Comparison of ENCODE assay signal across 16 cellular contexts in genomic region chr21:36703123-36703522, GRCh38. TPM values are rescaled to one million over a fixed set of nuclear protein-coding genes. Genes with fewer than 3 reads are reported as not detected.
"Had no signal": no experiment of that assay in that cellular context is flagged by ENCODE, and none has a peak within 500 bp of the region (broad histone marks: within the 10 kb centered on the region; RNA-seq: fewer than 3 reads in every experiment).

No MANE protein-coding gene starts in this region.

- H3K36me3 ChIP-seq: left ventricle myocardium inferior, neutrophil, suprapubic skin had no signal

- H3K27ac ChIP-seq: hepatocyte, left ventricle myocardium inferior, neutrophil, skin epidermis, suprapubic skin had no signal

- H3K9me3 ChIP-seq: left ventricle myocardium inferior, mucosa of descending colon, neutrophil, suprapubic skin had no signal

- H3K4me3 ChIP-seq: hepatocyte, left ventricle myocardium inferior, mucosa of descending colon, skin epidermis, suprapubic skin had no signal

- H3K4me2 ChIP-seq: hepatocyte had no signal

- ATAC-seq: activated CD4-positive, CD25-positive, alpha-beta regulatory T cell treated with anti-CD3 and anti-CD28 coated beads, Interleukin-2, amount 50 U/mL, for 24 hours; esophagus mucosa; mucosa of descending colon; naive thymus-derived CD8-positive, alpha-beta T cell had no signal

- DNase-seq: activated naive CD4-positive, alpha-beta T cell treated with anti-CD3 and anti-CD28 coated beads, Interleukin-2, amount 10 ng/mL, durations not matched to agents 7 days and 5 days; activated T-cell treated with anti-CD3 and anti-CD28 coated beads, Interleukin-2, amount 50 U/mL, for 24 hours; left ventricle myocardium inferior; mucosa of descending colon; naive thymus-derived CD8-positive, alpha-beta T cell; retina; stimulated activated CD4-positive, alpha-beta T cell treated with anti-CD3 and anti-CD28 coated beads, Interleukin-15, amount 100 ng/mL, for 24 hours; stimulated activated CD4-positive, alpha-beta T cell treated with anti-CD3 and anti-CD28 coated beads, Interleukin-4, amount 100 ng/mL, for 1 hour; stimulated activated naive CD4-positive, alpha-beta T cell treated with Interleukin-2 at 50 U/mL for 16 hours had no signal

RNA-seq across cellular contexts. Expression of gene SIM2, which starts 4.2 kb away (rescaled TPM):
- total RNA-seq: dermis microvascular lymphatic vessel endothelial cell; left ventricle myocardium inferior; mucosa of descending colon; naive thymus-derived CD8-positive, alpha-beta T cell had no signal
